In genomic region chr2:231533086-231533776, GRCh38 we compare ENCODE assay signal across 14 cellular contexts. TPM values are rescaled to one million over a fixed set of nuclear protein-coding genes. Genes with fewer than 3 reads are reported as not detected.
DNase-seq lines count a peak whose midpoint lies in the region; TF ChIP-seq lines count a peak whose summit lies in the region.
"Had no signal": no experiment of that assay in that cellular context is flagged by ENCODE, and none has a peak within 500 bp of the region (broad histone marks: within the 10 kb centered on the region; RNA-seq: fewer than 3 reads in every experiment).

No MANE protein-coding gene starts in this region.

- H3K27me3 Mint-ChIP-seq in Caco-2 (ENCODE audit: insufficient read depth, unreplicated experiment): no peaks in the 10 kb centered on the region

- no peak for TF ChIP-seq EP300 in sigmoid colon (IDR thresholded peaks at IDR 0.05)

- TF ChIP-seq CTCF in Caco-2 (IDR thresholded peaks at IDR 0.05; ENCODE audit: insufficient read depth in 1 of 2, low read depth in 1 of 2, low read length in 1 of 2, severe bottlenecking in 1 of 2, unreplicated experiment in 1 of 2) (no peak), fibroblast of villous mesenchyme (IDR thresholded peaks at IDR 0.05; ENCODE audit: insufficient read depth, low read depth, low read length) (no peak), sigmoid colon (IDR thresholded peaks at IDR 0.05) (no peak)

- H3K27ac ChIP-seq in sigmoid colon: no peak overlapping the region
- H3K27ac ChIP-seq: RWPE1, SJSA1 had no signal

- intact Hi-C loops in Caco-2 (cut with micrococcal nuclease; ENCODE audit: unreplicated experiment) (no loop called here), sigmoid colon (cut with DNase I) (no loop called here)

- H3K4me1 ChIP-seq in Caco-2 (peaks cover 24% of the 10 kb centered on the region), sigmoid colon (peaks cover 0 to 11% (median 8%) of the 10 kb centered on the region in 4 donors)

- CTCF ChIA-PET in Caco-2 (lab: Charles Lee): interaction anchor here (2.0 kb wide), 1 partner anchor 16 kb away, joined by 6 read pairs; no protein-coding TSS in a partner anchor

- H3K9me3 Mint-ChIP-seq in Caco-2 (ENCODE audit: unreplicated experiment): no peaks in the 10 kb centered on the region

- TF ChIP-seq POLR2A in sigmoid colon (IDR thresholded peaks at IDR 0.05): no peak

- 83 to 90% methylated on average over 8 of the region's 8 CpGs for WGBS in sigmoid colon, 2 donors

- H3K27me3 ChIP-seq in Caco-2 (replicated peaks; ENCODE audit: control insufficient read depth, insufficient read depth, low read length): no peaks in the 10 kb centered on the region
- H3K27me3 ChIP-seq in sigmoid colon: peaks cover 6 to 14% (median 6%) of the 10 kb centered on the region in 3 donors
- H3K27me3 ChIP-seq: SJSA1 had no signal

- H3K36me3 ChIP-seq in Caco-2 (ENCODE audit: control insufficient read depth, insufficient read depth, low read length) (no peaks in the 10 kb centered on the region), sigmoid colon (no peaks in the 10 kb centered on the region)
- H3K36me3 ChIP-seq: HAP-1, SJSA1 had no signal

- DNase-seq in Caco-2 (peak in 1 of 2 experiments; percentile 19), NCI-H82 (lab: John Stamatoyannopoulos, UW) (peak; percentile 75), fibroblast of villous mesenchyme (ENCODE audit: low read depth) (peak; percentile 42), sigmoid colon (peak; percentile 51), NCI-H526 treated with DMSO at 0.1 percent for 48 hours (lab: John Stamatoyannopoulos, UW) (no peak), NAMALWA (ENCODE audit: low spot score) (no peak)
- DNase-seq in activated CD4-positive, CD25-positive, alpha-beta regulatory T cell treated with anti-CD3 and anti-CD28 coated beads, Interleukin-2, amount 50 U/mL, for 72 hours: no peak
- DNase-seq: CD4-positive, CD25-positive, alpha-beta regulatory T cell; NCI-H187 treated with DMSO at 0.1 percent for 48 hours; NCI-H69 had no signal

- POLR2A ChIA-PET in Caco-2 (lab: Charles Lee): no interaction called here

- peak overlapping the region; percentile 11 for H3K4me3 Mint-ChIP-seq in Caco-2 (ENCODE audit: unreplicated experiment)

- H3K4me1 Mint-ChIP-seq in Caco-2 (ENCODE audit: low read depth, unreplicated experiment): no peaks in the 10 kb centered on the region

- H3K4me3 ChIP-seq in Caco-2 (ENCODE audit: low read depth, low read length) (no peak overlapping the region), fibroblast of villous mesenchyme (ENCODE audit: low read depth, low read length) (no peak overlapping the region), sigmoid colon (no peak overlapping the region)
- H3K4me3 ChIP-seq: HAP-1, SJSA1 had no signal

- H3K9me3 ChIP-seq in Caco-2 (no peaks in the 10 kb centered on the region), sigmoid colon (no peaks in the 10 kb centered on the region)
- H3K9me3 ChIP-seq: HAP-1, SJSA1 had no signal

- no TSS peak for BruUV-seq in Caco-2 (replicated peaks; lab: Mats Ljungman, UMichigan)

- peak overlapping the region; percentile 89 for H3K27ac Mint-ChIP-seq in Caco-2 (ENCODE audit: unreplicated experiment)

- H3K36me3 Mint-ChIP-seq in Caco-2 (ENCODE audit: insufficient read depth, unreplicated experiment): no peaks in the 10 kb centered on the region
- H3K36me3 Mint-ChIP-seq: CD4-positive, CD25-positive, alpha-beta regulatory T cell had no signal

RNA-seq across cellular contexts. Expression of gene NMUR1, which starts 3.0 kb away (rescaled TPM):
- total RNA-seq in Caco-2 (2022) (not detected in 2 replicates), fibroblast of villous mesenchyme (not detected in 2 replicates), sigmoid colon (under 1 TPM in 3 of 4 donors, not detected in 1; 0.14 to 0.36 (median 0.16) TPM)
- under 1 TPM in 2 of 3 donors, not detected in 1; 0.23 to 0.28 TPM for polyA plus RNA-seq in sigmoid colon
- total RNA-seq: LHCN-M2 had no signal

RNA-seq across cellular contexts. Expression of gene TEX44, which starts 59.4 kb away (rescaled TPM):
- total RNA-seq in Caco-2 (2022): not detected in 2 replicates
- not detected in 2 replicates for total RNA-seq in fibroblast of villous mesenchyme
- total RNA-seq in sigmoid colon: not detected
- polyA plus RNA-seq in sigmoid colon: not detected
- total RNA-seq: CD4-positive, CD25-positive, alpha-beta regulatory T cell; LHCN-M2; SJSA1 had no signal
- polyA plus RNA-seq: CD4-positive, CD25-positive, alpha-beta regulatory T cell had no signal

Comparison
In these comparisons a context has a peak if more than half of its experiments do, and no peak if none do; other contexts are left out.
1. DNase-seq: peak in NCI-H82 (single experiment), fibroblast of villous mesenchyme (single experiment) and sigmoid colon (single experiment); none in NCI-H526 treated with DMSO at 0.1 percent for 48 hours (single experiment), NAMALWA (single experiment) and activated CD4-positive, CD25-positive, alpha-beta regulatory T cell treated with anti-CD3 and anti-CD28 coated beads, Interleukin-2, amount 50 U/mL, for 72 hours (single experiment).